ENCODE assay signal across 1 cellular context in the genomic region with DNA sequence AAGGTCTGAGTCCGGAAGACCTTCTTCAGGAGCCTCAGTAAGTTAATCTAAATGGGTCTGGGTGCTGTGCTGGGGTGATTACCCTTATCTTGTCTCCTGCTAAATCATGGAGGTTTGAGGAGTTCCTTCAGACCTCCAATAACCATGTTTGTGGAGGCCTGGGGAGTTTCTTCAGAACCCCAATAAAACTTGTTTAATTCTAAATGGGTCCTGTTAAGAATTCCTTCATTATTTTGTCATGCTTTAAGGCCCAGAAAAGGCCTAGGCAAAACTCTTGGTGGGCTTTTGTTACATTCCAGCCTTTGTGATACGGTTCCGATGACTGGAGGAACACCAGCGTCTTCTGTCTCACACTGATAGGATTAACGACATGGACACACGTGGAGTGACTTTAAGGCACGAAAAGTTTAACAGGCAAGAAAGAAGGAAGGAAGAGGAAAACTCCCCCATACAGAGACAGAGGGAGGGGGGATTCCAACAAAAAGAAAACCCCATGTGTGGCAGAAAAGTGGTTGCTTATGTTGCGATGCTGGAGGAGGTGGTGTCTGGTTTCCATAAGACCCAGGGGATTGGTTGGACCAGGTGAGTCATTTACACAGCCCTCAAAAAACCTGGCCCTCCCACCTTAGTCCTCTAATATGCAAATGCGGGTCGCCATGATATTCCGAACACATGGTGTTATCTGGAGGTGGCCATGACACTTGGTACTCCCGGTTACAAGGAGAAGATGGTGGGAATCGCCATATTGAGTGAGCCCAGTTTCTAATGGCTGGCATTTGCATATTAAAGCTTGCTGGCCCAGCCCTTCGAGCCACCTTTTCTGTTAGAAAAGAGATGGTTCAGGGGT.
TF ChIP-seq lines count a peak whose summit lies in the region.

No MANE protein-coding gene starts in this region.

TF ChIP-seq in K562, 482 proteins besides CTCF, POLR2A, EP300 and RAD21 (continued from another document):
- TF ChIP-seq, protein P1, sequence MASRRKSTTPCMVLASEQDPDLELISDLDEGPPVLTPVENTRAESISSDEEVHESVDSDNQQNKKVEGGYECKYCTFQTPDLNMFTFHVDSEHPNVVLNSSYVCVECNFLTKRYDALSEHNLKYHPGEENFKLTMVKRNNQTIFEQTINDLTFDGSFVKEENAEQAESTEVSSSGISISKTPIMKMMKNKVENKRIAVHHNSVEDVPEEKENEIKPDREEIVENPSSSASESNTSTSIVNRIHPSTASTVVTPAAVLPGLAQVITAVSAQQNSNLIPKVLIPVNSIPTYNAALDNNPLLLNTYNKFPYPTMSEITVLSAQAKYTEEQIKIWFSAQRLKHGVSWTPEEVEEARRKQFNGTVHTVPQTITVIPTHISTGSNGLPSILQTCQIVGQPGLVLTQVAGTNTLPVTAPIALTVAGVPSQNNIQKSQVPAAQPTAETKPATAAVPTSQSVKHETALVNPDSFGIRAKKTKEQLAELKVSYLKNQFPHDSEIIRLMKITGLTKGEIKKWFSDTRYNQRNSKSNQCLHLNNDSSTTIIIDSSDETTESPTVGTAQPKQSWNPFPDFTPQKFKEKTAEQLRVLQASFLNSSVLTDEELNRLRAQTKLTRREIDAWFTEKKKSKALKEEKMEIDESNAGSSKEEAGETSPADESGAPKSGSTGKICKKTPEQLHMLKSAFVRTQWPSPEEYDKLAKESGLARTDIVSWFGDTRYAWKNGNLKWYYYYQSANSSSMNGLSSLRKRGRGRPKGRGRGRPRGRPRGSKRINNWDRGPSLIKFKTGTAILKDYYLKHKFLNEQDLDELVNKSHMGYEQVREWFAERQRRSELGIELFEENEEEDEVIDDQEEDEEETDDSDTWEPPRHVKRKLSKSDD (conservative IDR thresholded peaks at IDR 0.05; ENCODE audit: low read length) = no peak; the same call in 1 of the 2 replicates
- no peak for TF ChIP-seq RB1 (IDR thresholded peaks at IDR 0.05; ENCODE audit: low read depth)
- TF ChIP-seq, protein P2, sequence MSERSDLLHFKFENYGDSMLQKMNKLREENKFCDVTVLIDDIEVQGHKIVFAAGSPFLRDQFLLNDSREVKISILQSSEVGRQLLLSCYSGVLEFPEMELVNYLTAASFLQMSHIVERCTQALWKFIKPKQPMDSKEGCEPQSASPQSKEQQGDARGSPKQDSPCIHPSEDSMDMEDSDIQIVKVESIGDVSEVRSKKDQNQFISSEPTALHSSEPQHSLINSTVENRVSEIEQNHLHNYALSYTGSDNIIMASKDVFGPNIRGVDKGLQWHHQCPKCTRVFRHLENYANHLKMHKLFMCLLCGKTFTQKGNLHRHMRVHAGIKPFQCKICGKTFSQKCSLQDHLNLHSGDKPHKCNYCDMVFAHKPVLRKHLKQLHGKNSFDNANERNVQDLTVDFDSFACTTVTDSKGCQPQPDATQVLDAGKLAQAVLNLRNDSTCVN (CRISPR knock-in tag; IDR thresholded peaks at IDR 0.05) = no peak
- TF ChIP-seq ZNF830 (CRISPR knock-in tag; IDR thresholded peaks at IDR 0.05) = no peak
- no peak for TF ChIP-seq CREB1 (IDR thresholded peaks at IDR 0.05)
- no peak for TF ChIP-seq CREB1 (CRISPR knock-in tag; IDR thresholded peaks at IDR 0.05)
- TF ChIP-seq DPF2 (IDR thresholded peaks at IDR 0.05) = peak; percentile 93
- TF ChIP-seq ZKSCAN3 (CRISPR knock-in tag; IDR thresholded peaks at IDR 0.05) = no peak
- no peak for TF ChIP-seq SMARCA5 (IDR thresholded peaks at IDR 0.05)
- no peak for TF ChIP-seq RFX7 (CRISPR knock-in tag; IDR thresholded peaks at IDR 0.05)
- TF ChIP-seq TEAD2 (tag; IDR thresholded peaks at IDR 0.05) = no peak
- peak; percentile 23; the same call in 1 of the 2 replicates for TF ChIP-seq GTF2E2 (tag; IDR thresholded peaks at IDR 0.05)
